ENCODE assay signal across 8 cellular contexts in genomic region chr7:66522518-66522917, GRCh38.
A peak's percentile ranks its signal among the peaks of the same experiment; 100 is the strongest.
DNase-seq lines count a peak whose midpoint lies in the region; ATAC-seq and TF ChIP-seq lines count a peak whose summit lies in the region.

No MANE protein-coding gene starts in this region.

- H3K9me3 ChIP-seq in SU-DHL-6 (ENCODE audit: insufficient read depth, low read length) (no peaks in the 10 kb centered on the region), left ventricle myocardium inferior (replicated peaks) (no peaks in the 10 kb centered on the region), sigmoid colon (no peaks in the 10 kb centered on the region)

- no peak overlapping the region for H3K27ac ChIP-seq in SU-DHL-6 (ENCODE audit: low read depth, low read length)
- H3K27ac ChIP-seq in left ventricle myocardium inferior (replicated peaks) = no peak overlapping the region
- no peak overlapping the region for H3K27ac ChIP-seq in sigmoid colon

- H3K27me3 ChIP-seq in SU-DHL-6 (ENCODE audit: low read length) (no peaks in the 10 kb centered on the region), left ventricle myocardium inferior (ENCODE audit: low read depth) (no peaks in the 10 kb centered on the region), sigmoid colon (no peaks in the 10 kb centered on the region)

- WGBS in sigmoid colon, 2 donors = 28 to 47% methylated on average over 3 of the region's 3 CpGs

- no peaks in the 10 kb centered on the region for H3K79me2 ChIP-seq in SU-DHL-6 (ENCODE audit: insufficient read depth, low read length)

- no peaks in the 10 kb centered on the region for H3F3A ChIP-seq in SU-DHL-6 (ENCODE audit: insufficient read depth)

- peak; percentile 37 for TF ChIP-seq CTCF in AG09309 (IDR thresholded peaks at IDR 0.05; ENCODE audit: control insufficient read depth, insufficient read depth, low read depth, low read length, missing control alignments)
- peak; percentile 52 for TF ChIP-seq CTCF in GM12875 (IDR thresholded peaks at IDR 0.05; ENCODE audit: borderline replicate concordance, insufficient read depth, low read depth, low read length)
- peak; percentile 75 for TF ChIP-seq CTCF in SU-DHL-6 (IDR thresholded peaks at IDR 0.05; ENCODE audit: insufficient read depth, low read length, poor library complexity, severe bottlenecking)
- peak; percentile 50 for TF ChIP-seq CTCF in left ventricle myocardium inferior (IDR thresholded peaks at IDR 0.05; ENCODE audit: borderline replicate concordance)
- no peak for TF ChIP-seq CTCF in sigmoid colon (IDR thresholded peaks at IDR 0.05)

- no peak overlapping the region for H3K4me2 ChIP-seq in SU-DHL-6 (ENCODE audit: low read depth, low read length, poor library complexity, severe bottlenecking)

- no peak for TF ChIP-seq POLR2A in sigmoid colon (IDR thresholded peaks at IDR 0.05)

- no peak for DNase-seq in AG09309 (ENCODE audit: low read depth)
- DNase-seq in left ventricle myocardium inferior = no peak
- DNase-seq in sigmoid colon = no peak
- no peak for DNase-seq in activated effector memory CD4-positive, alpha-beta T cell treated with anti-CD3 and anti-CD28 coated beads, Interleukin-2, amount 50 U/mL, for 16 hours

- H2AFZ ChIP-seq in SU-DHL-6 (ENCODE audit: low read depth, low read length, severe bottlenecking) = no peak overlapping the region

- H3K9ac ChIP-seq in SU-DHL-6 (ENCODE audit: low read length) = no peak overlapping the region

- H3K4me1 ChIP-seq in left ventricle myocardium inferior (no peaks in the 10 kb centered on the region), sigmoid colon (no peaks in the 10 kb centered on the region)

- no peaks in the 10 kb centered on the region for H4K20me1 ChIP-seq in SU-DHL-6 (ENCODE audit: low read depth, low read length)

- intact Hi-C loops in left ventricle myocardium inferior (cut with micrococcal nuclease) = no loop called here
- intact Hi-C loops in sigmoid colon (cut with DNase I) = no loop called here

- H3K9me2 ChIP-seq in SU-DHL-6 (replicated peaks; ENCODE audit: insufficient read depth, low read length) = no peaks in the 10 kb centered on the region

- ATAC-seq in HG03378 (IDR thresholded peaks at IDR 0.05; ENCODE audit: unreplicated experiment) = no peak
- ATAC-seq in HG02970 (IDR thresholded peaks at IDR 0.05; ENCODE audit: low FRiP score, unreplicated experiment) = no peak

- no peak overlapping the region for H3K4me3 ChIP-seq in AG09309 (ENCODE audit: control insufficient read depth, low read depth, low read length)
- no peak overlapping the region for H3K4me3 ChIP-seq in GM12875 (ENCODE audit: low read depth, low read length)
- H3K4me3 ChIP-seq in SU-DHL-6 (ENCODE audit: insufficient read depth, low read length, poor library complexity, severe bottlenecking) = no peak overlapping the region
- no peak overlapping the region for H3K4me3 ChIP-seq in left ventricle myocardium inferior
- H3K4me3 ChIP-seq in sigmoid colon = no peak overlapping the region

- no peak for TF ChIP-seq EP300 in sigmoid colon (IDR thresholded peaks at IDR 0.05)

- H3K36me3 ChIP-seq in SU-DHL-6 (ENCODE audit: low read length) = no peaks in the 10 kb centered on the region
- H3K36me3 ChIP-seq in left ventricle myocardium inferior = no peaks in the 10 kb centered on the region
- H3K36me3 ChIP-seq in sigmoid colon = peaks cover 0 to 1% (median 0%) of the 10 kb centered on the region in 4 donors

Comparison
In these comparisons a context has a peak if more than half of its experiments do, and no peak if none do; other contexts are left out.
1. CTCF ChIP-seq: peak in AG09309 (single experiment), GM12875 (single experiment), SU-DHL-6 (single experiment) and left ventricle myocardium inferior (single experiment); none in sigmoid colon (0 of 4).